ENCODE assay signal across 1 cellular context in genomic region chr2:144580521-144581153, GRCh38.
TF ChIP-seq lines count a peak whose summit lies in the region.

No MANE protein-coding gene starts in this region.

TF ChIP-seq in K562, 482 proteins besides CTCF, POLR2A, EP300 and RAD21 (continued from another document and continues in another):
- TF ChIP-seq STAT6 (CRISPR knock-in tag; IDR thresholded peaks at IDR 0.05) (no peak), SREBF1 (IDR thresholded peaks at IDR 0.05; ENCODE audit: borderline replicate concordance, low read depth, low read length) (no peak), FOS (IDR thresholded peaks at IDR 0.05; ENCODE audit: extremely low read depth, insufficient read length) (no peak), ESRRB (CRISPR knock-in tag; IDR thresholded peaks at IDR 0.05; ENCODE audit: borderline replicate concordance) (no peak), ZNF134 (CRISPR knock-in tag; conservative IDR thresholded peaks at IDR 0.05) (no peak), RBM34 (IDR thresholded peaks at IDR 0.05; ENCODE audit: borderline replicate concordance, insufficient read depth, low read length) (no peak), CBX2 (IDR thresholded peaks at IDR 0.05; ENCODE audit: insufficient read depth, low read length, poor library complexity, severe bottlenecking) (no peak), MYBL2 (IDR thresholded peaks at IDR 0.05; ENCODE audit: low read depth) (no peak), MYBL2 (CRISPR knock-in tag; IDR thresholded peaks at IDR 0.05; ENCODE audit: borderline replicate concordance) (no peak), KDM1A (IDR thresholded peaks at IDR 0.05) (peak; percentile 78 to 79), SRF (CRISPR knock-in tag; IDR thresholded peaks at IDR 0.05) (peak; percentile 98 to 100), RNF219 (CRISPR knock-in tag; IDR thresholded peaks at IDR 0.05) (no peak), ZEB2 (IDR thresholded peaks at IDR 0.05) (peak; percentile 95), THRAP3 (IDR thresholded peaks at IDR 0.05; ENCODE audit: borderline replicate concordance) (no peak), RBM17 (IDR thresholded peaks at IDR 0.05; ENCODE audit: borderline replicate concordance, low read depth, low read length) (no peak), CREM (IDR thresholded peaks at IDR 0.05; ENCODE audit: low read depth) (peak; percentile 66), ESRRA (IDR thresholded peaks at IDR 0.05; ENCODE audit: borderline replicate concordance, low read depth) (no peak), ZNF766 (CRISPR knock-in tag; conservative IDR thresholded peaks at IDR 0.05) (no peak), SREBF2 (CRISPR knock-in tag; IDR thresholded peaks at IDR 0.05) (no peak), TBP (optimal IDR thresholded peaks at IDR 0.05; ENCODE audit: low read depth, low read length) (no peak), TFE3 (CRISPR knock-in tag; IDR thresholded peaks at IDR 0.05) (no peak), POLR2G (IDR thresholded peaks at IDR 0.05; ENCODE audit: low read depth, low read length) (no peak), MAFF (IDR thresholded peaks at IDR 0.05; ENCODE audit: low read length) (peak; percentile 74; the same call in 1 of the 2 replicates), NELFE (IDR thresholded peaks at IDR 0.05; ENCODE audit: insufficient read depth, insufficient read length) (no peak), CTBP1 (IDR thresholded peaks at IDR 0.05; ENCODE audit: borderline replicate concordance) (peak; percentile 84), NCOA4 (IDR thresholded peaks at IDR 0.05; ENCODE audit: partially characterized antibody) (no peak), ZNF324 (CRISPR knock-in tag; IDR thresholded peaks at IDR 0.05) (no peak), MEF2D (tag; conservative IDR thresholded peaks at IDR 0.05; ENCODE audit: low read depth) (no peak), NR2C2 (CRISPR knock-in tag; IDR thresholded peaks at IDR 0.05) (no peak), NR2C2 (tag; IDR thresholded peaks at IDR 0.05) (0 out of 2 replicates have a peak, but pooled peaks have one; percentile 19), SMC3 (conservative IDR thresholded peaks at IDR 0.05; ENCODE audit: insufficient read depth, low read depth, low read length) (no peak), ZNF41 (CRISPR knock-in tag; conservative IDR thresholded peaks at IDR 0.05) (no peak), MTA1 (IDR thresholded peaks at IDR 0.05; ENCODE audit: borderline replicate concordance) (peak; percentile 83; the same call in 1 of the 2 replicates), NFRKB (IDR thresholded peaks at IDR 0.05; ENCODE audit: low read depth) (no peak; the same call in 1 of the 2 replicates), NONO (IDR thresholded peaks at IDR 0.05; ENCODE audit: low read depth in 2 of 2, low read length in 1 of 2) (peak in 1 of 2 experiments; percentile 47; a peak in 1 of 4 replicates), BRD4 (IDR thresholded peaks at IDR 0.05) (peak; percentile 38; the same call in 1 of the 2 replicates), ZNF551 (CRISPR knock-in tag; IDR thresholded peaks at IDR 0.05) (no peak), MNT (conservative IDR thresholded peaks at IDR 0.05) (peak; percentile 18 to 69; a peak in 3 of 4 replicates), ZNF785 (CRISPR knock-in tag; IDR thresholded peaks at IDR 0.05) (no peak), CXXC5 (CRISPR knock-in tag; IDR thresholded peaks at IDR 0.05) (0 out of 2 replicates have a peak, but pooled peaks have one; percentile 9)
- TF ChIP-seq, protein P1, sequence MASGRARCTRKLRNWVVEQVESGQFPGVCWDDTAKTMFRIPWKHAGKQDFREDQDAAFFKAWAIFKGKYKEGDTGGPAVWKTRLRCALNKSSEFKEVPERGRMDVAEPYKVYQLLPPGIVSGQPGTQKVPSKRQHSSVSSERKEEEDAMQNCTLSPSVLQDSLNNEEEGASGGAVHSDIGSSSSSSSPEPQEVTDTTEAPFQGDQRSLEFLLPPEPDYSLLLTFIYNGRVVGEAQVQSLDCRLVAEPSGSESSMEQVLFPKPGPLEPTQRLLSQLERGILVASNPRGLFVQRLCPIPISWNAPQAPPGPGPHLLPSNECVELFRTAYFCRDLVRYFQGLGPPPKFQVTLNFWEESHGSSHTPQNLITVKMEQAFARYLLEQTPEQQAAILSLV (tag; IDR thresholded peaks at IDR 0.05): no peak
- TF ChIP-seq, protein P2, sequence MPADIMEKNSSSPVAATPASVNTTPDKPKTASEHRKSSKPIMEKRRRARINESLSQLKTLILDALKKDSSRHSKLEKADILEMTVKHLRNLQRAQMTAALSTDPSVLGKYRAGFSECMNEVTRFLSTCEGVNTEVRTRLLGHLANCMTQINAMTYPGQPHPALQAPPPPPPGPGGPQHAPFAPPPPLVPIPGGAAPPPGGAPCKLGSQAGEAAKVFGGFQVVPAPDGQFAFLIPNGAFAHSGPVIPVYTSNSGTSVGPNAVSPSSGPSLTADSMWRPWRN (IDR thresholded peaks at IDR 0.05; ENCODE audit: low read depth): no peak; the same call in 1 of the 2 replicates
- TF ChIP-seq, protein P3, sequence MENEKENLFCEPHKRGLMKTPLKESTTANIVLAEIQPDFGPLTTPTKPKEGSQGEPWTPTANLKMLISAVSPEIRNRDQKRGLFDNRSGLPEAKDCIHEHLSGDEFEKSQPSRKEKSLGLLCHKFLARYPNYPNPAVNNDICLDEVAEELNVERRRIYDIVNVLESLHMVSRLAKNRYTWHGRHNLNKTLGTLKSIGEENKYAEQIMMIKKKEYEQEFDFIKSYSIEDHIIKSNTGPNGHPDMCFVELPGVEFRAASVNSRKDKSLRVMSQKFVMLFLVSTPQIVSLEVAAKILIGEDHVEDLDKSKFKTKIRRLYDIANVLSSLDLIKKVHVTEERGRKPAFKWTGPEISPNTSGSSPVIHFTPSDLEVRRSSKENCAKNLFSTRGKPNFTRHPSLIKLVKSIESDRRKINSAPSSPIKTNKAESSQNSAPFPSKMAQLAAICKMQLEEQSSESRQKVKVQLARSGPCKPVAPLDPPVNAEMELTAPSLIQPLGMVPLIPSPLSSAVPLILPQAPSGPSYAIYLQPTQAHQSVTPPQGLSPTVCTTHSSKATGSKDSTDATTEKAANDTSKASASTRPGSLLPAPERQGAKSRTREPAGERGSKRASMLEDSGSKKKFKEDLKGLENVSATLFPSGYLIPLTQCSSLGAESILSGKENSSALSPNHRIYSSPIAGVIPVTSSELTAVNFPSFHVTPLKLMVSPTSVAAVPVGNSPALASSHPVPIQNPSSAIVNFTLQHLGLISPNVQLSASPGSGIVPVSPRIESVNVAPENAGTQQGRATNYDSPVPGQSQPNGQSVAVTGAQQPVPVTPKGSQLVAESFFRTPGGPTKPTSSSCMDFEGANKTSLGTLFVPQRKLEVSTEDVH (IDR thresholded peaks at IDR 0.05; ENCODE audit: low read depth, partially characterized antibody): no peak
- TF ChIP-seq, protein P4, sequence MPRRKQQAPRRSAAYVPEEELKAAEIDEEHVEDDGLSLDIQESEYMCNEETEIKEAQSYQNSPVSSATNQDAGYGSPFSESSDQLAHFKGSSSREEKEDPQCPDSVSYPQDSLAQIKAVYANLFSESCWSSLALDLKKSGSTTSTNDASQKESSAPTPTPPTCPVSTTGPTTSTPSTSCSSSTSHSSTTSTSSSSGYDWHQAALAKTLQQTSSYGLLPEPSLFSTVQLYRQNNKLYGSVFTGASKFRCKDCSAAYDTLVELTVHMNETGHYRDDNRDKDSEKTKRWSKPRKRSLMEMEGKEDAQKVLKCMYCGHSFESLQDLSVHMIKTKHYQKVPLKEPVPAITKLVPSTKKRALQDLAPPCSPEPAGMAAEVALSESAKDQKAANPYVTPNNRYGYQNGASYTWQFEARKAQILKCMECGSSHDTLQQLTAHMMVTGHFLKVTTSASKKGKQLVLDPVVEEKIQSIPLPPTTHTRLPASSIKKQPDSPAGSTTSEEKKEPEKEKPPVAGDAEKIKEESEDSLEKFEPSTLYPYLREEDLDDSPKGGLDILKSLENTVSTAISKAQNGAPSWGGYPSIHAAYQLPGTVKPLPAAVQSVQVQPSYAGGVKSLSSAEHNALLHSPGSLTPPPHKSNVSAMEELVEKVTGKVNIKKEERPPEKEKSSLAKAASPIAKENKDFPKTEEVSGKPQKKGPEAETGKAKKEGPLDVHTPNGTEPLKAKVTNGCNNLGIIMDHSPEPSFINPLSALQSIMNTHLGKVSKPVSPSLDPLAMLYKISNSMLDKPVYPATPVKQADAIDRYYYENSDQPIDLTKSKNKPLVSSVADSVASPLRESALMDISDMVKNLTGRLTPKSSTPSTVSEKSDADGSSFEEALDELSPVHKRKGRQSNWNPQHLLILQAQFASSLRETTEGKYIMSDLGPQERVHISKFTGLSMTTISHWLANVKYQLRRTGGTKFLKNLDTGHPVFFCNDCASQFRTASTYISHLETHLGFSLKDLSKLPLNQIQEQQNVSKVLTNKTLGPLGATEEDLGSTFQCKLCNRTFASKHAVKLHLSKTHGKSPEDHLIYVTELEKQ (CRISPR knock-in tag; IDR thresholded peaks at IDR 0.05): no peak
- TF ChIP-seq, protein P5, sequence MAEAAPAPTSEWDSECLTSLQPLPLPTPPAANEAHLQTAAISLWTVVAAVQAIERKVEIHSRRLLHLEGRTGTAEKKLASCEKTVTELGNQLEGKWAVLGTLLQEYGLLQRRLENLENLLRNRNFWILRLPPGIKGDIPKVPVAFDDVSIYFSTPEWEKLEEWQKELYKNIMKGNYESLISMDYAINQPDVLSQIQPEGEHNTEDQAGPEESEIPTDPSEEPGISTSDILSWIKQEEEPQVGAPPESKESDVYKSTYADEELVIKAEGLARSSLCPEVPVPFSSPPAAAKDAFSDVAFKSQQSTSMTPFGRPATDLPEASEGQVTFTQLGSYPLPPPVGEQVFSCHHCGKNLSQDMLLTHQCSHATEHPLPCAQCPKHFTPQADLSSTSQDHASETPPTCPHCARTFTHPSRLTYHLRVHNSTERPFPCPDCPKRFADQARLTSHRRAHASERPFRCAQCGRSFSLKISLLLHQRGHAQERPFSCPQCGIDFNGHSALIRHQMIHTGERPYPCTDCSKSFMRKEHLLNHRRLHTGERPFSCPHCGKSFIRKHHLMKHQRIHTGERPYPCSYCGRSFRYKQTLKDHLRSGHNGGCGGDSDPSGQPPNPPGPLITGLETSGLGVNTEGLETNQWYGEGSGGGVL (CRISPR knock-in tag; IDR thresholded peaks at IDR 0.05): no peak
- TF ChIP-seq, protein P6, sequence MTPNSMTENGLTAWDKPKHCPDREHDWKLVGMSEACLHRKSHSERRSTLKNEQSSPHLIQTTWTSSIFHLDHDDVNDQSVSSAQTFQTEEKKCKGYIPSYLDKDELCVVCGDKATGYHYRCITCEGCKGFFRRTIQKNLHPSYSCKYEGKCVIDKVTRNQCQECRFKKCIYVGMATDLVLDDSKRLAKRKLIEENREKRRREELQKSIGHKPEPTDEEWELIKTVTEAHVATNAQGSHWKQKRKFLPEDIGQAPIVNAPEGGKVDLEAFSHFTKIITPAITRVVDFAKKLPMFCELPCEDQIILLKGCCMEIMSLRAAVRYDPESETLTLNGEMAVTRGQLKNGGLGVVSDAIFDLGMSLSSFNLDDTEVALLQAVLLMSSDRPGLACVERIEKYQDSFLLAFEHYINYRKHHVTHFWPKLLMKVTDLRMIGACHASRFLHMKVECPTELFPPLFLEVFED (CRISPR knock-in tag; conservative IDR thresholded peaks at IDR 0.05): no peak
